Comparison of ENCODE assay signal across 16 cellular contexts in genomic region chr19:19418548-19419260, GRCh38. TPM values are rescaled to one million over a fixed set of nuclear protein-coding genes. Genes with fewer than 3 reads are reported as not detected.
A peak's percentile ranks its signal among the peaks of the same experiment; 100 is the strongest.
DNase-seq lines count a peak whose midpoint lies in the region; ATAC-seq and TF ChIP-seq lines count a peak whose summit lies in the region.
"Had no signal": no experiment of that assay in that cellular context is flagged by ENCODE, and none has a peak within 500 bp of the region (broad histone marks: within the 10 kb centered on the region; RNA-seq: fewer than 3 reads in every experiment).

No MANE protein-coding gene starts in this region.

- peaks cover 22% of the 10 kb centered on the region for H3K36me3 Mint-ChIP-seq in activated CD4-positive, alpha-beta T cell treated with anti-CD3 and anti-CD28 coated beads for 36 hours (ENCODE audit: low read depth)
- H3K36me3 Mint-ChIP-seq in central memory CD8-positive, alpha-beta T cell (ENCODE audit: insufficient read depth), result peaks cover 19% of the 10 kb centered on the region

- H2AFZ ChIP-seq in OCI-LY7 (ENCODE audit: low read length), result no peak overlapping the region

- H3K9me3 ChIP-seq in OCI-LY7 (ENCODE audit: low read length) (peaks cover 5% of the 10 kb centered on the region; the same call in 1 of the 2 replicates), skeletal muscle satellite cell (replicated peaks; ENCODE audit: low read length) (no peaks in the 10 kb centered on the region)
- H3K9me3 ChIP-seq: A549, SJSA1 had no signal

- H3K9me2 ChIP-seq in OCI-LY7 (ENCODE audit: insufficient read depth, low read length), result no peaks in the 10 kb centered on the region

- intact Hi-C loops in activated CD4-positive, alpha-beta T cell treated with anti-CD3 and anti-CD28 coated beads for 36 hours (cut with DNase I, micrococcal nuclease), result loop anchor here in 1 of 2 experiments (2.0 kb wide), 1 partner anchor 40 kb away; no protein-coding TSS in a partner anchor
- intact Hi-C loops in OCI-LY7 (cut with micrococcal nuclease; ENCODE audit: unreplicated experiment), result no loop called here

- H3K4me1 ChIP-seq in OCI-LY7 (ENCODE audit: insufficient read depth, low read length, poor library complexity, severe bottlenecking) (peaks cover 12% of the 10 kb centered on the region), skeletal muscle satellite cell (ENCODE audit: control insufficient read depth, insufficient read depth, low read length) (peaks cover 46% of the 10 kb centered on the region)
- H3K4me1 ChIP-seq: A549, SJSA1 had no signal

- no peaks in the 10 kb centered on the region for H3K9me3 Mint-ChIP-seq in activated CD4-positive, alpha-beta T cell treated with anti-CD3 and anti-CD28 coated beads for 36 hours (ENCODE audit: low read depth)
- H3K9me3 Mint-ChIP-seq in central memory CD8-positive, alpha-beta T cell, result no peaks in the 10 kb centered on the region
- H3K9me3 Mint-ChIP-seq: type B pancreatic cell had no signal

- H3K4me2 ChIP-seq in OCI-LY7 (ENCODE audit: low read length) (peak overlapping the region; percentile 46; the same call in 1 of the 2 replicates), skeletal muscle satellite cell (ENCODE audit: low read length) (peak overlapping the region; percentile 14)
- H3K4me2 ChIP-seq: A549 had no signal

- H3K4me3 Mint-ChIP-seq in activated CD4-positive, alpha-beta T cell treated with anti-CD3 and anti-CD28 coated beads for 36 hours, result peak overlapping the region; percentile 17
- H3K4me3 Mint-ChIP-seq in central memory CD8-positive, alpha-beta T cell, result peak overlapping the region; percentile 56
- H3K4me3 Mint-ChIP-seq: type B pancreatic cell had no signal

- TF ChIP-seq CTCF in OCI-LY7 (conservative IDR thresholded peaks at IDR 0.05; ENCODE audit: low read length), result no peak

- no peak overlapping the region for H3K27ac ChIP-seq in OCI-LY7 (ENCODE audit: low read depth, low read length, poor library complexity, severe bottlenecking)
- H3K27ac ChIP-seq: A549, SJSA1 had no signal

- CTCF ChIA-PET in activated CD4-positive, alpha-beta T cell treated with anti-CD3 and anti-CD28 coated beads for 36 hours (lab: Charles Lee), result interaction anchor here (0.7 to 2.0 kb wide), 6 partner anchors 11 to 72 kb away, joined by 3 to 6 read pairs (median 4); partner anchors contain the start of gene GATAD2A
- CTCF ChIA-PET in OCI-LY7 (lab: Charles Lee; ENCODE audit: unreplicated experiment), result interaction anchor here (0.6 kb wide), 2 partner anchors 29 to 47 kb away, joined by 3 to 4 read pairs; no protein-coding TSS in a partner anchor

- H3K27me3 ChIP-seq in skeletal muscle satellite cell (ENCODE audit: control insufficient read depth, insufficient read depth, low read length), result no peaks in the 10 kb centered on the region
- H3K27me3 ChIP-seq: SJSA1 had no signal

- H3K4me1 Mint-ChIP-seq in activated CD4-positive, alpha-beta T cell treated with anti-CD3 and anti-CD28 coated beads for 36 hours, result peaks cover 72% of the 10 kb centered on the region
- H3K4me1 Mint-ChIP-seq in central memory CD8-positive, alpha-beta T cell, result peaks cover 72% of the 10 kb centered on the region

- peak; percentile 23 for ATAC-seq in activated CD4-positive, alpha-beta T cell treated with anti-CD3 and anti-CD28 coated beads for 36 hours
- no peak for ATAC-seq in central memory CD8-positive, alpha-beta T cell (replicated peaks; ENCODE audit: extremely low read depth, poor library complexity, severe bottlenecking)
- ATAC-seq in GM19328 (IDR thresholded peaks at IDR 0.05; ENCODE audit: unreplicated experiment), result no peak
- ATAC-seq: A549 had no signal

- no peak overlapping the region for H3K4me3 ChIP-seq in OCI-LY7 (ENCODE audit: low read depth, low read length, poor library complexity, severe bottlenecking)
- no peak overlapping the region for H3K4me3 ChIP-seq in skeletal muscle satellite cell (ENCODE audit: low read length)
- H3K4me3 ChIP-seq: A549, SJSA1 had no signal

- no peaks in the 10 kb centered on the region for H3K27me3 Mint-ChIP-seq in activated CD4-positive, alpha-beta T cell treated with anti-CD3 and anti-CD28 coated beads for 36 hours
- no peaks in the 10 kb centered on the region for H3K27me3 Mint-ChIP-seq in central memory CD8-positive, alpha-beta T cell
- H3K27me3 Mint-ChIP-seq: type B pancreatic cell had no signal

- peak; percentile 19 for DNase-seq in activated CD4-positive, alpha-beta T cell treated with anti-CD3 and anti-CD28 coated beads for 36 hours
- no peak for DNase-seq in activated CD4-positive, alpha-beta T cell treated with anti-CD3 and anti-CD28 coated beads, Interleukin-2, amount 50 U/mL, for 1 hour
- no peak for DNase-seq in OCI-LY7 (ENCODE audit: low spot score)
- DNase-seq in central memory CD8-positive, alpha-beta T cell (ENCODE audit: low spot score in 2 of 2), result no peak
- no peak for DNase-seq in ecto neural progenitor cell (ENCODE audit: low spot score)
- no peak for DNase-seq in NCI-H748 (lab: John Stamatoyannopoulos, UW; ENCODE audit: unreplicated experiment)
- DNase-seq: activated CD8-positive, alpha-beta memory T cell treated with anti-CD3 and anti-CD28 coated beads for 24 hours; caudate nucleus; foreskin fibroblast; HCEC 1CT; NCI-H446 treated with DMSO at 0.1 percent for 48 hours had no signal

- H3K36me3 ChIP-seq in OCI-LY7 (ENCODE audit: insufficient read depth, low read length) (peaks cover 56% of the 10 kb centered on the region), skeletal muscle satellite cell (ENCODE audit: insufficient read depth, low read length) (peaks cover 4% of the 10 kb centered on the region)

- peak overlapping the region; percentile 64 for H3K27ac Mint-ChIP-seq in activated CD4-positive, alpha-beta T cell treated with anti-CD3 and anti-CD28 coated beads for 36 hours
- H3K27ac Mint-ChIP-seq in central memory CD8-positive, alpha-beta T cell (ENCODE audit: low read depth), result peak overlapping the region; percentile 83
- H3K27ac Mint-ChIP-seq: type B pancreatic cell had no signal

- BruUV-seq in OCI-LY7 (replicated peaks; lab: Mats Ljungman, UMichigan), result no TSS peak

- peaks cover 97% of the 10 kb centered on the region for H3K79me2 ChIP-seq in OCI-LY7 (ENCODE audit: insufficient read depth, low read depth, low read length)

- POLR2A ChIA-PET in activated CD4-positive, alpha-beta T cell treated with anti-CD3 and anti-CD28 coated beads for 36 hours (lab: Charles Lee), result no interaction called here
- POLR2A ChIA-PET in OCI-LY7 (lab: Charles Lee), result interaction anchor here (2.0 kb wide), 1 partner anchor 13 kb away, joined by 9 read pairs; the partner anchor contains the start of gene GATAD2A

- H4K20me1 ChIP-seq in OCI-LY7 (ENCODE audit: insufficient read depth, low read length), result peaks cover 13% of the 10 kb centered on the region

- no peak overlapping the region for H3K9ac ChIP-seq in skeletal muscle satellite cell (ENCODE audit: low read depth, low read length)

RNA-seq across cellular contexts. Expression of gene GATAD2A, which starts 13.2 kb away (rescaled TPM):
- 100 to 1,000 TPM; 123 to 139 TPM for total RNA-seq in activated CD4-positive, alpha-beta T cell treated with anti-CD3 and anti-CD28 coated beads for 36 hours
- total RNA-seq in OCI-LY7 (2014; rRNA removed; shearing (Covaris generic)), result 62.8 and 73.4 TPM in 2 replicates
- total RNA-seq in OCI-LY7 (2022), result 126 and 156 TPM in 2 replicates
- 61.4 and 71.2 TPM in 2 replicates for total RNA-seq in skeletal muscle satellite cell (2012; rRNA removed)
